ENCODE assay signal across 2 cellular contexts in the genomic region with DNA sequence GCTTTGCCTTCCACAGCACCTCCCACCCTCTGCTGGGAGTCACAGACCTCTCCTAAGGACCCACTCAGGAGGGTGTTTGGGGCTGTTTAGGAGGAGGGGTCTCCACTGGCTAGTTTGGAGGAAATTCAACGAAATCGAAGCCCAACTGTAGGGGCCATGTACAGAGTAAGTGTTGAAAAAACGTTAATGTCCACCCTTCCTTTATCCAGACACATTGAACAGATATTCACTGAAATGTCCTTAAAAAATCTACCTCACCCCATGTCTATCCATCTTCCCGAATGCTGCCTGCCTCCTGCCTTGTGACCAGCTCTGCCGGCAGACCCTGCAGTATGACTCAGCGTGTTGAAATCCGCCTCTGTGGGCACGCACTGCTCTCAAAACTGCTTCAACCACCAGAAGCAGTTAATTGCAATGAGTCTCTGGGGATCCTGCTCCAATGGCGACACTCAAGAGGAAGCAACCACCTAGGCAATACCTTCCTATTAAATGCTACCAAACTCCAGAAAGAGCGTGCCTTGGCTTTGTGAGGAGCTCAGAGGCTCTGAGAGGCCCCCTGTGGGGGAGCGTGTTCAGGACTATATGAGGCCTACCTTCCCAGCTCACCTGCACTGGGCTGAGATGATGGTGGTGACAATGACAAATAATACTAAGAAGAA.
TF ChIP-seq lines count a peak whose summit lies in the region.

No MANE protein-coding gene starts in this region.

TF ChIP-seq in A549, 52 proteins besides CTCF, POLR2A, EP300 and RAD21 (continued from another document and continues in another):
- TF ChIP-seq, protein P1, sequence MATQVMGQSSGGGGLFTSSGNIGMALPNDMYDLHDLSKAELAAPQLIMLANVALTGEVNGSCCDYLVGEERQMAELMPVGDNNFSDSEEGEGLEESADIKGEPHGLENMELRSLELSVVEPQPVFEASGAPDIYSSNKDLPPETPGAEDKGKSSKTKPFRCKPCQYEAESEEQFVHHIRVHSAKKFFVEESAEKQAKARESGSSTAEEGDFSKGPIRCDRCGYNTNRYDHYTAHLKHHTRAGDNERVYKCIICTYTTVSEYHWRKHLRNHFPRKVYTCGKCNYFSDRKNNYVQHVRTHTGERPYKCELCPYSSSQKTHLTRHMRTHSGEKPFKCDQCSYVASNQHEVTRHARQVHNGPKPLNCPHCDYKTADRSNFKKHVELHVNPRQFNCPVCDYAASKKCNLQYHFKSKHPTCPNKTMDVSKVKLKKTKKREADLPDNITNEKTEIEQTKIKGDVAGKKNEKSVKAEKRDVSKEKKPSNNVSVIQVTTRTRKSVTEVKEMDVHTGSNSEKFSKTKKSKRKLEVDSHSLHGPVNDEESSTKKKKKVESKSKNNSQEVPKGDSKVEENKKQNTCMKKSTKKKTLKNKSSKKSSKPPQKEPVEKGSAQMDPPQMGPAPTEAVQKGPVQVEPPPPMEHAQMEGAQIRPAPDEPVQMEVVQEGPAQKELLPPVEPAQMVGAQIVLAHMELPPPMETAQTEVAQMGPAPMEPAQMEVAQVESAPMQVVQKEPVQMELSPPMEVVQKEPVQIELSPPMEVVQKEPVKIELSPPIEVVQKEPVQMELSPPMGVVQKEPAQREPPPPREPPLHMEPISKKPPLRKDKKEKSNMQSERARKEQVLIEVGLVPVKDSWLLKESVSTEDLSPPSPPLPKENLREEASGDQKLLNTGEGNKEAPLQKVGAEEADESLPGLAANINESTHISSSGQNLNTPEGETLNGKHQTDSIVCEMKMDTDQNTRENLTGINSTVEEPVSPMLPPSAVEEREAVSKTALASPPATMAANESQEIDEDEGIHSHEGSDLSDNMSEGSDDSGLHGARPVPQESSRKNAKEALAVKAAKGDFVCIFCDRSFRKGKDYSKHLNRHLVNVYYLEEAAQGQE (IDR thresholded peaks at IDR 0.05), result no peak
- TF ChIP-seq RCOR1 (IDR thresholded peaks at IDR 0.05; ENCODE audit: low read depth, low read length) (no peak), RFX5 (IDR thresholded peaks at IDR 0.05) (no peak), ZC3H11A (IDR thresholded peaks at IDR 0.05) (no peak), NR3C1 (IDR thresholded peaks at IDR 0.05) (no peak), CEBPB (IDR thresholded peaks at IDR 0.05) (peak; percentile 40 to 75; a peak in 2 of 4 replicates), HOXB5 (CRISPR knock-in tag; IDR thresholded peaks at IDR 0.05) (0 out of 2 replicates have a peak, but pooled peaks have one; percentile 26), SMC3 (IDR thresholded peaks at IDR 0.05) (no peak; the same call in 2 of the 3 replicates), HOXA7 (CRISPR knock-in tag; IDR thresholded peaks at IDR 0.05) (no peak), RARB (CRISPR knock-in tag; IDR thresholded peaks at IDR 0.05) (no peak), MYC (IDR thresholded peaks at IDR 0.05; ENCODE audit: borderline replicate concordance, low read length) (no peak), CBX2 (IDR thresholded peaks at IDR 0.05; ENCODE audit: borderline replicate concordance, low read depth) (no peak), FOSL2 (IDR thresholded peaks at IDR 0.05) (peak; percentile 85), FOSL2 (CRISPR knock-in tag; IDR thresholded peaks at IDR 0.05) (peak; percentile 88), NPAS2 (CRISPR knock-in tag; IDR thresholded peaks at IDR 0.05; ENCODE audit: borderline replicate concordance) (no peak), ZSCAN20 (CRISPR knock-in tag; IDR thresholded peaks at IDR 0.05) (no peak), EHF (CRISPR knock-in tag; IDR thresholded peaks at IDR 0.05) (no peak), SREBF2 (IDR thresholded peaks at IDR 0.05) (no peak), FOXS1 (CRISPR knock-in tag; IDR thresholded peaks at IDR 0.05) (no peak), FOSB (CRISPR knock-in tag; IDR thresholded peaks at IDR 0.05) (no peak), BHLHE40 (IDR thresholded peaks at IDR 0.05; ENCODE audit: low read depth, low read length) (no peak), PHF8 (IDR thresholded peaks at IDR 0.05; ENCODE audit: borderline replicate concordance, low read depth) (no peak), CHD2 (IDR thresholded peaks at IDR 0.05; ENCODE audit: low read length, partially characterized antibody) (no peak), MAZ (IDR thresholded peaks at IDR 0.05; ENCODE audit: borderline replicate concordance, low read depth, low read length) (no peak), POLR2AphosphoS2 (conservative IDR thresholded peaks at IDR 0.05; ENCODE audit: low read length) (no peak), ESRRA (IDR thresholded peaks at IDR 0.05; ENCODE audit: borderline replicate concordance, low read length) (no peak)
- TF ChIP-seq, protein P2, sequence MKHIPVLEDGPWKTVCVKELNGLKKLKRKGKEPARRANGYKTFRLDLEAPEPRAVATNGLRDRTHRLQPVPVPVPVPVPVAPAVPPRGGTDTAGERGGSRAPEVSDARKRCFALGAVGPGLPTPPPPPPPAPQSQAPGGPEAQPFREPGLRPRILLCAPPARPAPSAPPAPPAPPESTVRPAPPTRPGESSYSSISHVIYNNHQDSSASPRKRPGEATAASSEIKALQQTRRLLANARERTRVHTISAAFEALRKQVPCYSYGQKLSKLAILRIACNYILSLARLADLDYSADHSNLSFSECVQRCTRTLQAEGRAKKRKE (CRISPR knock-in tag; IDR thresholded peaks at IDR 0.05; ENCODE audit: low read depth), result no peak
- TF ChIP-seq, protein P3, sequence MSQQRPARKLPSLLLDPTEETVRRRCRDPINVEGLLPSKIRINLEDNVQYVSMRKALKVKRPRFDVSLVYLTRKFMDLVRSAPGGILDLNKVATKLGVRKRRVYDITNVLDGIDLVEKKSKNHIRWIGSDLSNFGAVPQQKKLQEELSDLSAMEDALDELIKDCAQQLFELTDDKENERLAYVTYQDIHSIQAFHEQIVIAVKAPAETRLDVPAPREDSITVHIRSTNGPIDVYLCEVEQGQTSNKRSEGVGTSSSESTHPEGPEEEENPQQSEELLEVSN (IDR thresholded peaks at IDR 0.05; ENCODE audit: borderline replicate concordance, low read depth), result no peak
- TF ChIP-seq, protein P4, sequence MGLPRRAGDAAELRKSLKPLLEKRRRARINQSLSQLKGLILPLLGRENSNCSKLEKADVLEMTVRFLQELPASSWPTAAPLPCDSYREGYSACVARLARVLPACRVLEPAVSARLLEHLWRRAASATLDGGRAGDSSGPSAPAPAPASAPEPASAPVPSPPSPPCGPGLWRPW (IDR thresholded peaks at IDR 0.05), result no peak
- TF ChIP-seq, protein P5, sequence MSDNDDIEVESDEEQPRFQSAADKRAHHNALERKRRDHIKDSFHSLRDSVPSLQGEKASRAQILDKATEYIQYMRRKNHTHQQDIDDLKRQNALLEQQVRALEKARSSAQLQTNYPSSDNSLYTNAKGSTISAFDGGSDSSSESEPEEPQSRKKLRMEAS (IDR thresholded peaks at IDR 0.05), result peak; percentile 87

TF ChIP-seq in HEK293, 187 proteins besides CTCF, POLR2A, EP300 and RAD21 (continued from another document and continues in another):
- TF ChIP-seq ZNF843 (tag by site-specific recombination; IDR thresholded peaks at IDR 0.05) (peak; percentile 52; the same call in 1 of the 2 replicates), ZNF76 (tag by site-specific recombination; IDR thresholded peaks at IDR 0.05; ENCODE audit: borderline replicate concordance, low read depth) (peak; percentile 29; the same call in 1 of the 2 replicates), SP3 (tag by site-specific recombination; IDR thresholded peaks at IDR 0.05) (no peak), GLIS2 (tag by site-specific recombination; IDR thresholded peaks at IDR 0.05) (0 out of 2 replicates have a peak, but pooled peaks have one; percentile 25), ZNF324 (tag by site-specific recombination; IDR thresholded peaks at IDR 0.05) (peak; percentile 26; the same call in 1 of the 2 replicates), ZBTB1 (tag by site-specific recombination; IDR thresholded peaks at IDR 0.05) (0 out of 2 replicates have a peak, but pooled peaks have one; percentile 80), ZBTB17 (tag by site-specific recombination; IDR thresholded peaks at IDR 0.05) (peak; percentile 95), KLF8 (tag by site-specific recombination; IDR thresholded peaks at IDR 0.05) (peak; percentile 53; the same call in 1 of the 2 replicates), OSR2 (tag by site-specific recombination; IDR thresholded peaks at IDR 0.05) (peak; percentile 99), ZNF561 (tag by site-specific recombination; IDR thresholded peaks at IDR 0.05; ENCODE audit: borderline replicate concordance) (peak; percentile 82; the same call in 1 of the 2 replicates), FEZF1 (tag by site-specific recombination; IDR thresholded peaks at IDR 0.05) (peak; percentile 17; the same call in 1 of the 2 replicates), ZNF654 (tag by site-specific recombination; IDR thresholded peaks at IDR 0.05; ENCODE audit: low read depth) (no peak), ZSCAN30 (tag by site-specific recombination; IDR thresholded peaks at IDR 0.05) (peak; percentile 72; the same call in 1 of the 2 replicates), ZNF394 (tag by site-specific recombination; IDR thresholded peaks at IDR 0.05; ENCODE audit: borderline replicate concordance) (peak; percentile 35; the same call in 1 of the 2 replicates), KLF7 (tag by site-specific recombination; IDR thresholded peaks at IDR 0.05; ENCODE audit: borderline replicate concordance) (no peak), ZNF785 (tag by site-specific recombination; IDR thresholded peaks at IDR 0.05) (no peak), SCRT2 (tag by site-specific recombination; IDR thresholded peaks at IDR 0.05) (0 out of 2 replicates have a peak, but pooled peaks have one; percentile 46), ZNF121 (tag by site-specific recombination; IDR thresholded peaks at IDR 0.05) (no peak), ZNF341 (tag by site-specific recombination; IDR thresholded peaks at IDR 0.05; ENCODE audit: low read depth) (peak; percentile 40), BCL11A (tag by site-specific recombination; IDR thresholded peaks at IDR 0.05; ENCODE audit: low read depth) (peak; percentile 66; the same call in 1 of the 2 replicates), KLF10 (tag by site-specific recombination; IDR thresholded peaks at IDR 0.05) (no peak), ZNF114 (tag by site-specific recombination; IDR thresholded peaks at IDR 0.05) (no peak), ZNF600 (tag by site-specific recombination; IDR thresholded peaks at IDR 0.05) (peak; percentile 96), ZNF404 (tag by site-specific recombination; IDR thresholded peaks at IDR 0.05) (no peak), ZNF214 (tag by site-specific recombination; IDR thresholded peaks at IDR 0.05; ENCODE audit: borderline replicate concordance) (no peak), ZNF571 (tag by site-specific recombination; IDR thresholded peaks at IDR 0.05) (no peak), ZNF335 (tag by site-specific recombination; conservative IDR thresholded peaks at IDR 0.05) (peak; percentile 47), SP7 (tag by site-specific recombination; IDR thresholded peaks at IDR 0.05) (peak; percentile 90), ZNF292 (tag by site-specific recombination; IDR thresholded peaks at IDR 0.05; ENCODE audit: borderline replicate concordance, low read depth) (no peak)
- TF ChIP-seq, protein P6, sequence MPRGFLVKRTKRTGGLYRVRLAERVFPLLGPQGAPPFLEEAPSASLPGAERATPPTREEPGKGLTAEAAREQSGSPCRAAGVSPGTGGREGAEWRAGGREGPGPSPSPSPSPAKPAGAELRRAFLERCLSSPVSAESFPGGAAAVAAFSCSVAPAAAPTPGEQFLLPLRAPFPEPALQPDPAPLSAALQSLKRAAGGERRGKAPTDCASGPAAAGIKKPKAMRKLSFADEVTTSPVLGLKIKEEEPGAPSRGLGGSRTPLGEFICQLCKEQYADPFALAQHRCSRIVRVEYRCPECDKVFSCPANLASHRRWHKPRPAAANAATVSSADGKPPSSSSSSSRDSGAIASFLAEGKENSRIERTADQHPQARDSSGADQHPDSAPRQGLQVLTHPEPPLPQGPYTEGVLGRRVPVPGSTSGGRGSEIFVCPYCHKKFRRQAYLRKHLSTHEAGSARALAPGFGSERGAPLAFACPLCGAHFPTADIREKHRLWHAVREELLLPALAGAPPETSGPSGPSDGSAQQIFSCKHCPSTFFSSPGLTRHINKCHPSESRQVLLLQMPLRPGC (tag by site-specific recombination; IDR thresholded peaks at IDR 0.05), result peak; percentile 88
- TF ChIP-seq, protein P7, sequence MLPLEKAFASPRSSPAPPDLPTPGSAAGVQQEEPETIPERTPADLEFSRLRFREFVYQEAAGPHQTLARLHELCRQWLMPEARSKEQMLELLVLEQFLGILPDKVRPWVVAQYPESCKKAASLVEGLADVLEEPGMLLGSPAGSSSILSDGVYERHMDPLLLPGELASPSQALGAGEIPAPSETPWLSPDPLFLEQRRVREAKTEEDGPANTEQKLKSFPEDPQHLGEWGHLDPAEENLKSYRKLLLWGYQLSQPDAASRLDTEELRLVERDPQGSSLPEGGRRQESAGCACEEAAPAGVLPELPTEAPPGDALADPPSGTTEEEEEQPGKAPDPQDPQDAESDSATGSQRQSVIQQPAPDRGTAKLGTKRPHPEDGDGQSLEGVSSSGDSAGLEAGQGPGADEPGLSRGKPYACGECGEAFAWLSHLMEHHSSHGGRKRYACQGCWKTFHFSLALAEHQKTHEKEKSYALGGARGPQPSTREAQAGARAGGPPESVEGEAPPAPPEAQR (tag by site-specific recombination; IDR thresholded peaks at IDR 0.05), result no peak
- TF ChIP-seq, protein P8, sequence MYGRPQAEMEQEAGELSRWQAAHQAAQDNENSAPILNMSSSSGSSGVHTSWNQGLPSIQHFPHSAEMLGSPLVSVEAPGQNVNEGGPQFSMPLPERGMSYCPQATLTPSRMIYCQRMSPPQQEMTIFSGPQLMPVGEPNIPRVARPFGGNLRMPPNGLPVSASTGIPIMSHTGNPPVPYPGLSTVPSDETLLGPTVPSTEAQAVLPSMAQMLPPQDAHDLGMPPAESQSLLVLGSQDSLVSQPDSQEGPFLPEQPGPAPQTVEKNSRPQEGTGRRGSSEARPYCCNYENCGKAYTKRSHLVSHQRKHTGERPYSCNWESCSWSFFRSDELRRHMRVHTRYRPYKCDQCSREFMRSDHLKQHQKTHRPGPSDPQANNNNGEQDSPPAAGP (tag by site-specific recombination; IDR thresholded peaks at IDR 0.05), result no peak
- TF ChIP-seq, protein P9, sequence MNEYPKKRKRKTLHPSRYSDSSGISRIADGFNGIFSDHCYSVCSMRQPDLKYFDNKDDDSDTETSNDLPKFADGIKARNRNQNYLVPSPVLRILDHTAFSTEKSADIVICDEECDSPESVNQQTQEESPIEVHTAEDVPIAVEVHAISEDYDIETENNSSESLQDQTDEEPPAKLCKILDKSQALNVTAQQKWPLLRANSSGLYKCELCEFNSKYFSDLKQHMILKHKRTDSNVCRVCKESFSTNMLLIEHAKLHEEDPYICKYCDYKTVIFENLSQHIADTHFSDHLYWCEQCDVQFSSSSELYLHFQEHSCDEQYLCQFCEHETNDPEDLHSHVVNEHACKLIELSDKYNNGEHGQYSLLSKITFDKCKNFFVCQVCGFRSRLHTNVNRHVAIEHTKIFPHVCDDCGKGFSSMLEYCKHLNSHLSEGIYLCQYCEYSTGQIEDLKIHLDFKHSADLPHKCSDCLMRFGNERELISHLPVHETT (tag by site-specific recombination; IDR thresholded peaks at IDR 0.05), result peak; percentile 55; the same call in 1 of the 2 replicates
- TF ChIP-seq, protein P10, sequence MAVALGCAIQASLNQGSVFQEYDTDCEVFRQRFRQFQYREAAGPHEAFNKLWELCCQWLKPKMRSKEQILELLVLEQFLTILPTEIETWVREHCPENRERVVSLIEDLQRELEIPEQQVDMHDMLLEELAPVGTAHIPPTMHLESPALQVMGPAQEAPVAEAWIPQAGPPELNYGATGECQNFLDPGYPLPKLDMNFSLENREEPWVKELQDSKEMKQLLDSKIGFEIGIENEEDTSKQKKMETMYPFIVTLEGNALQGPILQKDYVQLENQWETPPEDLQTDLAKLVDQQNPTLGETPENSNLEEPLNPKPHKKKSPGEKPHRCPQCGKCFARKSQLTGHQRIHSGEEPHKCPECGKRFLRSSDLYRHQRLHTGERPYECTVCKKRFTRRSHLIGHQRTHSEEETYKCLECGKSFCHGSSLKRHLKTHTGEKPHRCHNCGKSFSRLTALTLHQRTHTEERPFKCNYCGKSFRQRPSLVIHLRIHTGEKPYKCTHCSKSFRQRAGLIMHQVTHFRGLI (tag by site-specific recombination; IDR thresholded peaks at IDR 0.05), result 0 out of 2 replicates have a peak, but pooled peaks have one; percentile 22
